8 cellular contexts compared by ENCODE assay signal in genomic region chr11:11036185-11037161, GRCh38.
DNase-seq lines count a peak whose midpoint lies in the region; ATAC-seq and TF ChIP-seq lines count a peak whose summit lies in the region.

No MANE protein-coding gene starts in this region.

- H3K9me3 Mint-ChIP-seq in activated naive CD8-positive, alpha-beta T cell treated with anti-CD3 and anti-CD28 coated beads, Interleukin-2, amount 50 U/mL, for 24 hours: no peaks in the 10 kb centered on the region

- DNase-seq in NCI-H82 (lab: John Stamatoyannopoulos, UW) (peak; percentile 72), NCI-H82 treated with DMSO at 0.1 percent for 48 hours (lab: John Stamatoyannopoulos, UW; ENCODE audit: unreplicated experiment) (no peak), HFF-Myc (ENCODE audit: extremely low read depth, low read depth) (peak; percentile 11), NCI-H446 (lab: John Stamatoyannopoulos, UW) (peak; percentile 53 to 76), left ventricle myocardium inferior (no peak), retina (peak; percentile 59), hepatic stellate cell (ENCODE audit: low spot score) (no peak)
- DNase-seq in activated naive CD8-positive, alpha-beta T cell treated with anti-CD3 and anti-CD28 coated beads, Interleukin-2, amount 50 U/mL, for 24 hours: no peak

- H3K27me3 Mint-ChIP-seq in activated naive CD8-positive, alpha-beta T cell treated with anti-CD3 and anti-CD28 coated beads, Interleukin-2, amount 50 U/mL, for 24 hours: no peaks in the 10 kb centered on the region

- no peaks in the 10 kb centered on the region for H3K36me3 ChIP-seq in left ventricle myocardium inferior

- H3K27me3 ChIP-seq in left ventricle myocardium inferior (ENCODE audit: low read depth): no peaks in the 10 kb centered on the region

- no peaks in the 10 kb centered on the region for H3K9me3 ChIP-seq in left ventricle myocardium inferior (replicated peaks)

- H3K4me3 ChIP-seq in HFF-Myc (replicated peaks; ENCODE audit: low read depth, low read length): no peak overlapping the region
- H3K4me3 ChIP-seq in left ventricle myocardium inferior: no peak overlapping the region

- intact Hi-C loops in left ventricle myocardium inferior (cut with micrococcal nuclease): loop anchor here (2.0 kb wide), 1 partner anchor 750 kb away; no protein-coding TSS in a partner anchor

- no peak overlapping the region for H3K27ac ChIP-seq in left ventricle myocardium inferior (replicated peaks)

- TF ChIP-seq CTCF in HFF-Myc (IDR thresholded peaks at IDR 0.05; ENCODE audit: low read depth, low read length, missing control alignments) (peak; percentile 60), left ventricle myocardium inferior (IDR thresholded peaks at IDR 0.05; ENCODE audit: borderline replicate concordance) (peak; percentile 83)

- no peak overlapping the region for H3K27ac Mint-ChIP-seq in activated naive CD8-positive, alpha-beta T cell treated with anti-CD3 and anti-CD28 coated beads, Interleukin-2, amount 50 U/mL, for 24 hours

- ATAC-seq in activated naive CD8-positive, alpha-beta T cell treated with anti-CD3 and anti-CD28 coated beads, Interleukin-2, amount 50 U/mL, for 24 hours: peak; percentile 68

- H3K36me3 Mint-ChIP-seq in activated naive CD8-positive, alpha-beta T cell treated with anti-CD3 and anti-CD28 coated beads, Interleukin-2, amount 50 U/mL, for 24 hours (ENCODE audit: low read depth): no peaks in the 10 kb centered on the region

- H3K4me3 Mint-ChIP-seq in activated naive CD8-positive, alpha-beta T cell treated with anti-CD3 and anti-CD28 coated beads, Interleukin-2, amount 50 U/mL, for 24 hours: no peak overlapping the region

- H3K4me1 ChIP-seq in left ventricle myocardium inferior: no peaks in the 10 kb centered on the region

- peaks cover 4% of the 10 kb centered on the region for H3K4me1 Mint-ChIP-seq in activated naive CD8-positive, alpha-beta T cell treated with anti-CD3 and anti-CD28 coated beads, Interleukin-2, amount 50 U/mL, for 24 hours

Comparison
In these comparisons a context has a peak if more than half of its experiments do, and no peak if none do; other contexts are left out.
1. DNase-seq: peak in NCI-H82 (single experiment), HFF-Myc (single experiment), NCI-H446 (2 of 2) and retina (single experiment); none in NCI-H82 treated with DMSO at 0.1 percent for 48 hours (single experiment), activated naive CD8-positive, alpha-beta T cell treated with anti-CD3 and anti-CD28 coated beads, Interleukin-2, amount 50 U/mL, for 24 hours (single experiment), left ventricle myocardium inferior (single experiment) and hepatic stellate cell (single experiment).